ENCODE assay signal across 9 cellular contexts in the genomic region with DNA sequence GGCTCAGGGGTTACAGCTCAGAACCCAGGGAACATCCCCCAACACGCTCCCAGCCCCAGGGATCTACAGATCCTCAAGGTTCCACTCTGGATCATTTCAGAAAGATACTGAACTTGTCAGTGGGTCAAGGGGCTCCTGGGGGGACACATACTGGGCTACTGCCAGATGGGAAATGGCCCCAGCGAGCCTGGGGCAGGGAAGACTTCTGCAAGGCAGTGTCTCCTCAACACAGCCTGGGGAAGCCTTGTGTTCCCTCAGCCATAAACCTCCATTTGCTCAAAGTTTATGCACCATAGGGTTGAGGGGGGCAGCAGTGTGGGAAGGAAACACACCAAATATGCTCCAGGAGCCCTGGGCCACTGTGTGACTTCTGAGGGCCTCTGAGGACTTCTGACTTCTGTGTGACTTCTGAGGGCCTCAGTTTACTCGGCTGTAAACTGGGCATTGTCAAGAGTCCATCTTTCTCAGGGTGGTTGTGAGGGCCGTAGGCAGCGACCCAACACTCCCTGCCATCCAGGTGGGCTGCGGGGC. TPM values are rescaled to one million over a fixed set of nuclear protein-coding genes. Genes with fewer than 3 reads are reported as not detected.
DNase-seq lines count a peak whose midpoint lies in the region; ATAC-seq and TF ChIP-seq lines count a peak whose summit lies in the region.
"Had no signal": no experiment of that assay in that cellular context is flagged by ENCODE, and none has a peak within 500 bp of the region (broad histone marks: within the 10 kb centered on the region; RNA-seq: fewer than 3 reads in every experiment).

No MANE protein-coding gene starts in this region.

- H3K4me1 Mint-ChIP-seq in activated naive CD4-positive, alpha-beta T cell treated with anti-CD3 and anti-CD28 coated beads for 36 hours (ENCODE audit: low read depth): peaks cover 58% of the 10 kb centered on the region
- H3K4me1 Mint-ChIP-seq in activated CD8-positive, alpha-beta T cell treated with anti-CD3 and anti-CD28 coated beads, Interleukin-2, amount 10 ng/mL, durations not matched to agents 7 days and 5 days (ENCODE audit: low read depth): peaks cover 77% of the 10 kb centered on the region

- no peaks in the 10 kb centered on the region for H3K27me3 ChIP-seq in liver (ENCODE audit: control insufficient read depth in 4 of 4, insufficient read depth in 4 of 4, low read length in 3 of 4)
- no peaks in the 10 kb centered on the region for H3K27me3 ChIP-seq in thoracic aorta (replicated peaks; ENCODE audit: insufficient read depth)
- no peaks in the 10 kb centered on the region for H3K27me3 ChIP-seq in prostate gland (replicated peaks; ENCODE audit: insufficient read depth)

- H3K36me3 ChIP-seq in liver (ENCODE audit: control insufficient read depth in 4 of 4, insufficient read depth in 3 of 4, low read depth in 1 of 4, low read length in 3 of 4) (no peaks in the 10 kb centered on the region), thoracic aorta (no peaks in the 10 kb centered on the region), prostate gland (no peaks in the 10 kb centered on the region)

- peak overlapping the region; percentile 49 to 58 for H3K9ac ChIP-seq in liver (ENCODE audit: low read depth in 1 of 2, low read length in 2 of 2)

- ATAC-seq in activated CD8-positive, alpha-beta T cell treated with anti-CD3 and anti-CD28 coated beads, Interleukin-2, amount 10 ng/mL, durations not matched to agents 7 days and 5 days: no peak
- ATAC-seq in thoracic aorta (ENCODE audit: insufficient number of reproducible peaks, low FRiP score, low read depth) (no peak), HG02840 (IDR thresholded peaks at IDR 0.05; ENCODE audit: low FRiP score, unreplicated experiment) (no peak)
- ATAC-seq: SK-N-SH treated with all-trans-retinoic acid at 6 μM for 48 hours had no signal

- WGBS in liver: 81% methylated on average over 6 of the region's 6 CpGs
- 97% methylated on average over 6 of the region's 6 CpGs for WGBS in prostate gland

- H3K27ac ChIP-seq in liver (ENCODE audit: low read depth in 1 of 2, low read length in 2 of 2) (peak overlapping the region; percentile 75 to 76), thoracic aorta (peak overlapping the region in 1 of 2 donors; percentile 43), prostate gland (no peak overlapping the region)

- no peaks in the 10 kb centered on the region for H3K9me3 ChIP-seq in liver (ENCODE audit: control insufficient read depth in 4 of 4, low read length in 3 of 4)
- H3K9me3 ChIP-seq in thoracic aorta: no peaks in the 10 kb centered on the region
- H3K9me3 ChIP-seq in prostate gland: no peaks in the 10 kb centered on the region

- peak overlapping the region in 1 of 3 donors; percentile 7 for H3K4me3 ChIP-seq in liver (ENCODE audit: low read depth in 1 of 3, low read length in 3 of 3)
- peak overlapping the region; percentile 60 for H3K4me3 ChIP-seq in thoracic aorta
- no peak overlapping the region for H3K4me3 ChIP-seq in prostate gland

- H3K4me3 Mint-ChIP-seq in activated naive CD4-positive, alpha-beta T cell treated with anti-CD3 and anti-CD28 coated beads for 36 hours: peak overlapping the region; percentile 77
- peak overlapping the region; percentile 80 for H3K4me3 Mint-ChIP-seq in activated CD8-positive, alpha-beta T cell treated with anti-CD3 and anti-CD28 coated beads, Interleukin-2, amount 10 ng/mL, durations not matched to agents 7 days and 5 days

- intact Hi-C loops in activated naive CD4-positive, alpha-beta T cell treated with anti-CD3 and anti-CD28 coated beads for 36 hours (cut with micrococcal nuclease): loop anchor here (1.0 to 10.0 kb wide), 9 partner anchors 13 to 1637 kb away; partner anchors contain the start of genes CCDC174, NUP210 and RAF1
- intact Hi-C loops in prostate gland (cut with DNase I): no loop called here

- TF ChIP-seq POLR2A in prostate gland (IDR thresholded peaks at IDR 0.05): no peak

- DNase-seq in activated naive CD4-positive, alpha-beta T cell treated with anti-CD3 and anti-CD28 coated beads for 36 hours: no peak
- no peak for DNase-seq in activated naive CD4-positive, alpha-beta T cell treated with anti-CD3 and anti-CD28 coated beads, Interleukin-2, amount 50 U/mL, for 16 hours
- no peak for DNase-seq in activated CD8-positive, alpha-beta T cell treated with anti-CD3 and anti-CD28 coated beads, Interleukin-2, amount 10 ng/mL, durations not matched to agents 7 days and 5 days
- DNase-seq in thoracic aorta (ENCODE audit: low spot score) (no peak), occipital lobe (lab: John Stamatoyannopoulos, UW) (no peak), prostate gland (ENCODE audit: low spot score) (no peak)

- TF ChIP-seq RAD21 in liver (IDR thresholded peaks at IDR 0.05): no peak

- no peaks in the 10 kb centered on the region for H3K27me3 Mint-ChIP-seq in activated naive CD4-positive, alpha-beta T cell treated with anti-CD3 and anti-CD28 coated beads for 36 hours (ENCODE audit: low read depth)
- no peaks in the 10 kb centered on the region for H3K27me3 Mint-ChIP-seq in activated CD8-positive, alpha-beta T cell treated with anti-CD3 and anti-CD28 coated beads, Interleukin-2, amount 10 ng/mL, durations not matched to agents 7 days and 5 days (ENCODE audit: low read depth)

- CTCF ChIA-PET in activated naive CD4-positive, alpha-beta T cell treated with anti-CD3 and anti-CD28 coated beads for 36 hours (lab: Charles Lee): interaction anchor here (0.9 to 1.9 kb wide), 5 partner anchors 10 to 32 kb away, joined by 3 to 10 read pairs (median 5); no protein-coding TSS in a partner anchor
- CTCF ChIA-PET in activated CD8-positive, alpha-beta T cell treated with anti-CD3 and anti-CD28 coated beads, Interleukin-2, amount 10 ng/mL, durations not matched to agents 7 days and 5 days (lab: Charles Lee): interaction anchor here (0.9 to 6.8 kb wide), 4 partner anchors 20 to 77 kb away, joined by 3 to 41 read pairs (median 8); no protein-coding TSS in a partner anchor

- peaks cover 9% of the 10 kb centered on the region for H3K36me3 Mint-ChIP-seq in activated naive CD4-positive, alpha-beta T cell treated with anti-CD3 and anti-CD28 coated beads for 36 hours (ENCODE audit: low read depth)
- H3K36me3 Mint-ChIP-seq in activated CD8-positive, alpha-beta T cell treated with anti-CD3 and anti-CD28 coated beads, Interleukin-2, amount 10 ng/mL, durations not matched to agents 7 days and 5 days (ENCODE audit: low read depth): peaks cover 21% of the 10 kb centered on the region

- POLR2A ChIA-PET in activated CD8-positive, alpha-beta T cell treated with anti-CD3 and anti-CD28 coated beads, Interleukin-2, amount 10 ng/mL, durations not matched to agents 7 days and 5 days (lab: Charles Lee): interaction anchor here (0.9 to 3.7 kb wide), 5 partner anchors 10 to 174 kb away, joined by 3 to 18 read pairs (median 6); partner anchors contain the start of gene RPL32

- H3K9me3 Mint-ChIP-seq in activated naive CD4-positive, alpha-beta T cell treated with anti-CD3 and anti-CD28 coated beads for 36 hours: no peaks in the 10 kb centered on the region
- no peaks in the 10 kb centered on the region for H3K9me3 Mint-ChIP-seq in activated CD8-positive, alpha-beta T cell treated with anti-CD3 and anti-CD28 coated beads, Interleukin-2, amount 10 ng/mL, durations not matched to agents 7 days and 5 days (ENCODE audit: insufficient read depth)

- H3K27ac Mint-ChIP-seq in activated naive CD4-positive, alpha-beta T cell treated with anti-CD3 and anti-CD28 coated beads for 36 hours: peak overlapping the region; percentile 97
- H3K27ac Mint-ChIP-seq in activated CD8-positive, alpha-beta T cell treated with anti-CD3 and anti-CD28 coated beads, Interleukin-2, amount 10 ng/mL, durations not matched to agents 7 days and 5 days: peak overlapping the region; percentile 97

- H3K4me1 ChIP-seq in liver (ENCODE audit: control insufficient read depth in 4 of 4, insufficient read depth in 4 of 4, low read length in 3 of 4) (peaks cover 0 to 3% (median 0%) of the 10 kb centered on the region in 4 donors), thoracic aorta (ENCODE audit: control insufficient read depth in 1 of 2, low read depth in 2 of 2) (peaks cover 30 to 40% of the 10 kb centered on the region in 2 donors), prostate gland (replicated peaks) (no peaks in the 10 kb centered on the region)

- no peak for TF ChIP-seq CTCF in liver (IDR thresholded peaks at IDR 0.05; ENCODE audit: low read depth, low read length, missing input control)
- TF ChIP-seq CTCF in thoracic aorta (IDR thresholded peaks at IDR 0.05): no peak
- TF ChIP-seq CTCF in prostate gland (IDR thresholded peaks at IDR 0.05): no peak

TF ChIP-seq in liver, 16 proteins besides CTCF, POLR2A, EP300 and RAD21 (continues in another document):
- TF ChIP-seq FOXA2 (IDR thresholded peaks at IDR 0.05): no peak
- no peak for TF ChIP-seq ATF3 (IDR thresholded peaks at IDR 0.05)
- TF ChIP-seq NR2F2 (IDR thresholded peaks at IDR 0.05): no peak
- no peak for TF ChIP-seq TAF1 (conservative IDR thresholded peaks at IDR 0.05)
- no peak for TF ChIP-seq GABPA (IDR thresholded peaks at IDR 0.05 in 1 of 2, conservative IDR thresholded peaks at IDR 0.05 in 1 of 2)

RNA-seq across cellular contexts. Expression of gene IQSEC1, which starts 58.4 kb away (rescaled TPM):
- 10 to 100 TPM; 38.6 to 39.3 TPM for total RNA-seq in activated naive CD4-positive, alpha-beta T cell treated with anti-CD3 and anti-CD28 coated beads for 36 hours
- total RNA-seq in activated CD8-positive, alpha-beta T cell treated with anti-CD3 and anti-CD28 coated beads, Interleukin-2, amount 10 ng/mL, durations not matched to agents 7 days and 5 days: 10 to 100 TPM; 47.8 to 53.8 TPM
- total RNA-seq in liver (10 to 100 TPM; 54.7 to 56.0 TPM), thoracic aorta (100 to 1,000 TPM in 1 of 2 donors, 10 to 100 TPM in 1; 93.6 to 121 TPM), occipital lobe (14.3 TPM), prostate gland (10 to 100 TPM; 58.2 to 94.2 TPM)
- 10 to 100 TPM; 12.7 to 17.7 TPM for polyA plus RNA-seq in liver

Comparison
In these comparisons a context has a peak if more than half of its experiments do, and no peak if none do; other contexts are left out.
1. H3K27ac ChIP-seq: peak in liver (2 of 2); none in prostate gland (0 of 2).